ENCODE assay signal across 14 cellular contexts in genomic region chr3:126962756-126963155, GRCh38. TPM values are rescaled to one million over a fixed set of nuclear protein-coding genes. Genes with fewer than 3 reads are reported as not detected.
DNase-seq lines count a peak whose midpoint lies in the region; TF ChIP-seq lines count a peak whose summit lies in the region.
"Had no signal": no experiment of that assay in that cellular context is flagged by ENCODE, and none has a peak within 500 bp of the region (broad histone marks: within the 10 kb centered on the region; RNA-seq: fewer than 3 reads in every experiment).

No MANE protein-coding gene starts in this region.

- H3K36me3 ChIP-seq in skeletal muscle tissue (ENCODE audit: control insufficient read depth in 3 of 3, insufficient read depth in 3 of 3, low read length in 3 of 3), result no peaks in the 10 kb centered on the region
- H3K36me3 ChIP-seq in tibial nerve, result peaks cover 0 to 23% (median 0%) of the 10 kb centered on the region in 3 donors
- H3K36me3 ChIP-seq: BE2C had no signal

- POLR2A ChIA-PET in RWPE1 (lab: Yijun Ruan, JAX; ENCODE audit: low non-redundant PET), result interaction anchor here (0.6 kb wide), 1 partner anchor 210 kb away, joined by 3 read pairs; no protein-coding TSS in a partner anchor

- H3K4me3 Mint-ChIP-seq in neural crest cell, result no peak overlapping the region

- no peak for TF ChIP-seq EP300 in tibial nerve (IDR thresholded peaks at IDR 0.05)

- H3K9me3 Mint-ChIP-seq in neural crest cell, result no peaks in the 10 kb centered on the region

- H3K9me3 ChIP-seq in skeletal muscle tissue (ENCODE audit: control insufficient read depth in 3 of 3, low read length in 3 of 3) (no peaks in the 10 kb centered on the region), tibial nerve (no peaks in the 10 kb centered on the region)
- H3K9me3 ChIP-seq: BE2C had no signal

- H3K27me3 ChIP-seq in skeletal muscle tissue (ENCODE audit: control insufficient read depth in 3 of 3, insufficient read depth in 3 of 3, low read length in 3 of 3), result no peaks in the 10 kb centered on the region
- H3K27me3 ChIP-seq in tibial nerve, result no peaks in the 10 kb centered on the region
- H3K27me3 ChIP-seq: BE2C had no signal

- TF ChIP-seq CTCF in RWPE1 (conservative IDR thresholded peaks at IDR 0.05; ENCODE audit: low read depth) (no peak), neural crest cell (conservative IDR thresholded peaks at IDR 0.05) (no peak), tibial nerve (IDR thresholded peaks at IDR 0.05) (no peak)

- no peak for TF ChIP-seq POLR2A in tibial nerve (IDR thresholded peaks at IDR 0.05)

- H3K27ac ChIP-seq in RWPE1 (peak overlapping the region; percentile 88), adipose tissue (ENCODE audit: low read depth, low read length) (peak overlapping the region; percentile 3), skeletal muscle tissue (ENCODE audit: low read depth, low read length) (peak overlapping the region; percentile 3), tibial nerve (no peak overlapping the region)

- no peaks in the 10 kb centered on the region for H3K36me3 Mint-ChIP-seq in neural crest cell (ENCODE audit: low read depth)

- CTCF ChIA-PET in RWPE1 (lab: Yijun Ruan, JAX), result no interaction called here

- H3K4me1 ChIP-seq in skeletal muscle tissue (ENCODE audit: control insufficient read depth in 3 of 3, insufficient read depth in 3 of 3, low read length in 3 of 3) (peaks cover 47 to 72% (median 63%) of the 10 kb centered on the region in 3 donors), tibial nerve (peaks cover 0 to 24% (median 17%) of the 10 kb centered on the region in 4 donors)

- 92 to 97% (median 94%) methylated on average over 8 of the region's 8 CpGs for WGBS in adipose tissue, 3 donors
- WGBS in tibial nerve, 2 donors, result 95 to 98% methylated on average over 6 to 8 of the region's 8 CpGs

- H3K27ac Mint-ChIP-seq in neural crest cell (ENCODE audit: unreplicated experiment), result peak overlapping the region; percentile 95

- no peak overlapping the region for H3K4me3 ChIP-seq in skeletal muscle tissue (ENCODE audit: low read length in 3 of 3)
- H3K4me3 ChIP-seq in tibial nerve, result no peak overlapping the region

- H3K9ac ChIP-seq in skeletal muscle tissue (ENCODE audit: low read depth in 1 of 3, low read length in 3 of 3), result peak overlapping the region in 2 of 3 donors; percentile 54 to 72

- H3K4me1 Mint-ChIP-seq in neural crest cell, result peaks cover 19% of the 10 kb centered on the region

- DNase-seq in RWPE1 (ENCODE audit: low spot score) (no peak), neural crest cell (ENCODE audit: low read depth, low spot score) (no peak), tibial nerve (ENCODE audit: low spot score in 2 of 2) (no peak), hypothalamus (lab: John Stamatoyannopoulos, UW) (no peak), NCI-H526 (lab: John Stamatoyannopoulos, UW) (no peak)
- DNase-seq: BE2C, MM.1S, NCI-H1105, NCI-H1694 treated with DMSO at 0.1 percent for 48 hours, NCI-H446 treated with DMSO at 0.1 percent for 48 hours, NCI-H774, SIG-M5 had no signal

- H3K27me3 Mint-ChIP-seq in neural crest cell (ENCODE audit: low read depth), result no peaks in the 10 kb centered on the region

RNA-seq across cellular contexts. Expression of gene PLXNA1, which starts 20.2 kb away (rescaled TPM):
- 10 to 100 TPM in 1 of 3 donors, 1 to 10 TPM in 2; 5.6 to 12.3 (median 7.4) TPM for polyA plus RNA-seq in adipose tissue
- total RNA-seq in neural crest cell, result 90.4 and 94.0 TPM in 2 replicates
- total RNA-seq in skeletal muscle tissue, result 17.7 TPM
- 10 to 100 TPM; 39.1 to 51.3 (median 39.9) TPM for total RNA-seq in tibial nerve

Comparison
In these comparisons a context has a peak if more than half of its experiments do, and no peak if none do; other contexts are left out.
1. H3K27ac ChIP-seq: peak in RWPE1 (single experiment), adipose tissue (single experiment) and skeletal muscle tissue (single experiment); none in tibial nerve (0 of 4).